In genomic region chr2:50315366-50315765, GRCh38 we compare ENCODE assay signal across 21 cellular contexts.
"Had no signal": no experiment of that assay in that cellular context is flagged by ENCODE, and none has a peak within 500 bp of the region (broad histone marks: within the 10 kb centered on the region; RNA-seq: fewer than 3 reads in every experiment).

No MANE protein-coding gene starts in this region.

- ATAC-seq: activated CD8-positive, alpha-beta memory T cell treated with anti-CD3 and anti-CD28 coated beads, Interleukin-2, amount 10 ng/mL, durations not matched to agents 7 days and 5 days; activated T-cell treated with anti-CD3 and anti-CD28 coated beads, Interleukin-2, amount 50 U/mL, for 4 hours; T-cell had no signal

- DNase-seq: activated B cell treated with CpG ODN at 0.5 μM for 24 hours; activated CD4-positive, alpha-beta T cell treated with anti-CD3 and anti-CD28 coated beads for 1 hour; activated CD4-positive, alpha-beta T cell treated with anti-CD3 and anti-CD28 coated beads, Interleukin-2, amount 10 ng/mL, durations not matched to agents 24 days and 14 days; activated CD4-positive, alpha-beta T cell treated with anti-CD3 and anti-CD28 coated beads, Interleukin-2, amount 50 U/mL, for 48 hours; activated CD8-positive, alpha-beta memory T cell treated with anti-CD3 and anti-CD28 coated beads, Interleukin-2, amount 10 ng/mL, durations not matched to agents 7 days and 5 days; activated effector memory CD4-positive, alpha-beta T cell treated with anti-CD3 and anti-CD28 coated beads, Interleukin-2, amount 50 U/mL, for 16 hours; activated naive CD4-positive, alpha-beta T cell treated with Interleukin-2 at 50 U/mL for 16 hours; activated T-cell treated with anti-CD3 and anti-CD28 coated beads, Interleukin-2, amount 50 U/mL, for 4 hours; Karpas-422; NCI-H1105 treated with DMSO at 0.1 percent for 48 hours; NCI-H1436 treated with DMSO at 0.1 percent for 48 hours; NCI-H187; NCI-H2081; NCI-H2171; NCI-H226; NCI-H69; PC-9; SHP77 treated with DMSO at 0.1 percent for 48 hours; T-cell; T-helper 2 cell; T1000 had no signal

- H3K4me3 ChIP-seq: PC-9 had no signal

- H3K27ac ChIP-seq: PC-9 had no signal
